In the genomic region with DNA sequence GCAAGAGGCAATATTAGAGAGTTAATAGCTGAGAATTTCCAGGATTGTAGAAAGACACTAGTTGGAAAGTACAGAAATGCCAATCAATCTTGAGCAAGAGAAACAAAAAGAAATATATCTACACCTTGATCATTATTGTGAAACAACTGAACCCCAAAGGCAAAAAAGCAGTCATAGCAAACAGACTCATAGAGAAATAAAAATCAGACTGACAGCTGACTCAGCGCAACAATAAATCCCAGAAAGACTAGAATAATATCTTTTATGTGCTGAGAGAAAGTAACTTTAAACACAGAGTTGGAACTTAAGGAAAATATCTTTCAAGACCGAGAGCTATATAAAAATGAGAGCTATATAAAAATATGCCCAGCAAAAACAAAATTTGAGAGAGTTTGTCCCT, we compare ENCODE assay signal across 29 cellular contexts. TPM values are rescaled to one million over a fixed set of nuclear protein-coding genes. Genes with fewer than 3 reads are reported as not detected.
DNase-seq lines count a peak whose midpoint lies in the region; ATAC-seq, FAIRE-seq and TF ChIP-seq lines count a peak whose summit lies in the region.
"Had no signal": no experiment of that assay in that cellular context is flagged by ENCODE, and none has a peak within 500 bp of the region (broad histone marks: within the 10 kb centered on the region; RNA-seq: fewer than 3 reads in every experiment).

No MANE protein-coding gene starts in this region.

- no peak overlapping the region for H3K27ac Mint-ChIP-seq in endothelial cell (ENCODE audit: unreplicated experiment)
- H3K27ac Mint-ChIP-seq: CD14-positive monocyte; CD4-positive, alpha-beta memory T cell; CD4-positive, CD25-positive, alpha-beta regulatory T cell; CD8-positive, alpha-beta memory T cell had no signal

- H4K5ac ChIP-seq in IMR-90 (ENCODE audit: low read depth, low read length) = no peak overlapping the region

- dilution Hi-C loops in IMR-90 (cut with HindIII; ENCODE audit: low sequenced_read_pairs, unreplicated experiment) = no loop called here

- no peak overlapping the region for H3K23ac ChIP-seq in IMR-90 (ENCODE audit: low read depth, low read length)

- H3K9me3 ChIP-seq in A549 = no peaks in the 10 kb centered on the region; the same call in 2 of the 3 replicates
- H3K9me3 ChIP-seq in IMR-90 (ENCODE audit: control insufficient read depth, insufficient read depth, low read length) = no peaks in the 10 kb centered on the region
- H3K9me3 ChIP-seq: BE2C had no signal

- no peaks in the 10 kb centered on the region for H3K36me3 ChIP-seq in IMR-90 (ENCODE audit: control insufficient read depth, insufficient read depth, low read length)
- H3K36me3 ChIP-seq: BLaER1 had no signal

- H3K4ac ChIP-seq in IMR-90 (ENCODE audit: low read depth, low read length) = no peak overlapping the region

- no peak overlapping the region for H4K91ac ChIP-seq in IMR-90 (ENCODE audit: insufficient read depth, low read depth, low read length)

- H2BK20ac ChIP-seq in IMR-90 (ENCODE audit: low read depth, low read length) = no peak overlapping the region

- TF ChIP-seq RAD21 in A549 (conservative IDR thresholded peaks at IDR 0.05 in 1 of 2, IDR thresholded peaks at IDR 0.05 in 1 of 2) (no peak), IMR-90 (IDR thresholded peaks at IDR 0.05; ENCODE audit: low read length) (no peak)

- H3K27me3 ChIP-seq in IMR-90 (ENCODE audit: control insufficient read depth, insufficient read depth, low read length) = no peaks in the 10 kb centered on the region
- H3K27me3 ChIP-seq: BE2C, BLaER1 had no signal

- H3K56ac ChIP-seq in IMR-90 (ENCODE audit: extremely low read depth, insufficient read depth, low read length) = no peak overlapping the region

- peaks cover 2% of the 10 kb centered on the region for H3K27me3 Mint-ChIP-seq in endothelial cell (ENCODE audit: unreplicated experiment)

- no peaks in the 10 kb centered on the region for H3K4me1 Mint-ChIP-seq in endothelial cell (ENCODE audit: unreplicated experiment)
- H3K4me1 Mint-ChIP-seq: CD14-positive monocyte; CD4-positive, alpha-beta memory T cell; CD4-positive, CD25-positive, alpha-beta regulatory T cell; CD8-positive, alpha-beta memory T cell had no signal

- in situ Hi-C loops in IMR-90 (cut with MboI; ENCODE audit: low sequenced_read_pairs) = no loop called here

- H3K4me1 ChIP-seq in A549 (no peaks in the 10 kb centered on the region), IMR-90 (ENCODE audit: control insufficient read depth, insufficient read depth, low read length) (no peaks in the 10 kb centered on the region)
- H3K4me1 ChIP-seq: BE2C, BLaER1 had no signal

- H3K27ac ChIP-seq in A549 (no peak overlapping the region), IMR-90 (ENCODE audit: insufficient read depth, low read length) (no peak overlapping the region)
- H3K27ac ChIP-seq: BLaER1 had no signal

- no peak overlapping the region for H4K8ac ChIP-seq in IMR-90 (ENCODE audit: low read depth in 2 of 2, low read length in 2 of 2)

- H2AK9ac ChIP-seq in IMR-90 (replicated peaks; ENCODE audit: low read depth, low read length, poor library complexity) = no peak overlapping the region

- H3K9me3 Mint-ChIP-seq in endothelial cell (ENCODE audit: unreplicated experiment) = no peaks in the 10 kb centered on the region

- CTCF ChIA-PET in A549 (lab: Yijun Ruan, JAX) (interaction anchor here (0.8 to 3.7 kb wide), 4 partner anchors 135 to 706 kb away, joined by 3 to 12 read pairs (median 7); no protein-coding TSS in a partner anchor), IMR-90 (lab: Yijun Ruan, JAX) (no interaction called here)

- peaks cover 74% of the 10 kb centered on the region for H3K36me3 Mint-ChIP-seq in endothelial cell (ENCODE audit: low read depth, unreplicated experiment)
- H3K36me3 Mint-ChIP-seq: CD14-positive monocyte; CD4-positive, alpha-beta memory T cell; CD4-positive, CD25-positive, alpha-beta regulatory T cell had no signal

- peak overlapping the region; percentile 71 for H3K4me3 Mint-ChIP-seq in endothelial cell (ENCODE audit: unreplicated experiment)
- H3K4me3 Mint-ChIP-seq: CD14-positive monocyte; CD4-positive, alpha-beta memory T cell; CD4-positive, CD25-positive, alpha-beta regulatory T cell; CD8-positive, alpha-beta memory T cell had no signal

- no peak for DNase-seq in A549 (ENCODE audit: low read depth in 1 of 2, low spot score in 1 of 2)
- no peak for DNase-seq in IMR-90
- DNase-seq in endothelial cell (ENCODE audit: low spot score) = no peak
- no peak for DNase-seq in cerebellar cortex (ENCODE audit: low spot score)
- DNase-seq in SHP77 treated with DMSO at 0.1 percent for 48 hours (lab: John Stamatoyannopoulos, UW) = no peak
- DNase-seq in activated T-cell treated with anti-CD3 and anti-CD28 coated beads, Interleukin-2, amount 50 U/mL, for 1 hour = no peak
- DNase-seq: ACHN; BE2C; C1 segment of cervical spinal cord; CD4-positive, alpha-beta memory T cell; CD4-positive, CD25-positive, alpha-beta regulatory T cell; CD8-positive, alpha-beta memory T cell; COR-L47; DMS 273 treated with DMSO at 0.1 percent for 48 hours; DMS153; DMS53; DMS79; DND-41; EL; GDM1 had no signal

- POLR2A ChIA-PET in A549 (lab: Yijun Ruan, JAX) (no interaction called here), IMR-90 (lab: Charles Lee; ENCODE audit: unreplicated experiment) (interaction anchor here (0.5 kb wide), 1 partner anchor 88 kb away, joined by 3 read pairs; no protein-coding TSS in a partner anchor)

- H3K4me2 ChIP-seq in A549 (no peak overlapping the region), IMR-90 (ENCODE audit: low read depth, low read length) (no peak overlapping the region)
- H3K4me2 ChIP-seq: BLaER1 had no signal

- no peak for TF ChIP-seq EP300 in A549 (IDR thresholded peaks at IDR 0.05)

- no peak for ATAC-seq in A549
- no peak for ATAC-seq in IMR-90 (ENCODE audit: low read depth)
- ATAC-seq in GM18511 (IDR thresholded peaks at IDR 0.05; ENCODE audit: unreplicated experiment) = no peak
- ATAC-seq: GM12878 had no signal

- no peaks in the 10 kb centered on the region for H3K79me1 ChIP-seq in IMR-90 (ENCODE audit: low read depth in 1 of 2, low read length in 2 of 2)

- no peak overlapping the region for H2BK5ac ChIP-seq in IMR-90 (ENCODE audit: low read depth, low read length, poor library complexity, severe bottlenecking)

- intact Hi-C loops in IMR-90 (cut with micrococcal nuclease) = no loop called here

- H3K4me3 ChIP-seq in A549 = no peak overlapping the region
- no peak overlapping the region for H3K4me3 ChIP-seq in IMR-90 (ENCODE audit: insufficient read depth, low read depth, low read length)
- H3K4me3 ChIP-seq: BLaER1, GM12878 had no signal

- BruUV-seq in IMR-90 (replicated peaks; lab: Mats Ljungman, UMichigan) = no TSS peak

- TF ChIP-seq CTCF in A549 (IDR thresholded peaks at IDR 0.05) = no peak
- no peak for TF ChIP-seq CTCF in IMR-90 (conservative IDR thresholded peaks at IDR 0.05; ENCODE audit: low read depth, low read length)
- TF ChIP-seq CTCF in endothelial cell (IDR thresholded peaks at IDR 0.05; ENCODE audit: unreplicated experiment) = no peak

- no peak for FAIRE-seq in A549 (lab: Jason Lieb, UNC)
- FAIRE-seq: GM12878, GM12892, GM18507, GM19239 had no signal

- H2BK15ac ChIP-seq in IMR-90 (ENCODE audit: low read depth, low read length) = no peak overlapping the region

- no peak overlapping the region for H3K9ac ChIP-seq in IMR-90 (ENCODE audit: low read depth, low read length)
- H3K9ac ChIP-seq: BLaER1 had no signal

- H3K14ac ChIP-seq in IMR-90 (replicated peaks; ENCODE audit: low read depth, low read length) = no peak overlapping the region

- H2AK5ac ChIP-seq in IMR-90 (ENCODE audit: low read depth, low read length) = no peak overlapping the region

- H3K18ac ChIP-seq in IMR-90 (ENCODE audit: low read depth, low read length) = no peak overlapping the region

- H2AFZ ChIP-seq in IMR-90 (replicated peaks; ENCODE audit: low read length, poor library complexity) = no peak overlapping the region

- H4K20me1 ChIP-seq in IMR-90 (ENCODE audit: insufficient read depth, low read length) = no peaks in the 10 kb centered on the region
- H4K20me1 ChIP-seq: BLaER1 had no signal

- no peaks in the 10 kb centered on the region for H3K9me1 ChIP-seq in IMR-90 (ENCODE audit: insufficient read depth, low read length)

- H2BK120ac ChIP-seq in IMR-90 (ENCODE audit: low read depth, low read length) = no peak overlapping the region

- 39% methylated on average over 2 of the region's 2 CpGs for WGBS in A549 (ENCODE audit: missing lambda C conversion rate)
- WGBS in IMR-90 (ENCODE audit: extremely low coverage in 2 of 2, insufficient read length in 1 of 2), 2 experiments = no CpG with 5 or more reads among the region's 2 CpGs

- TF ChIP-seq POLR2A in A549 (IDR thresholded peaks at IDR 0.05; ENCODE audit: low read length) = no peak
- no peak for TF ChIP-seq POLR2A in IMR-90 (IDR thresholded peaks at IDR 0.05; ENCODE audit: low read depth, low read length)

TF ChIP-seq in A549, 52 proteins besides CTCF, POLR2A, EP300 and RAD21:
- peak; percentile 33 for TF ChIP-seq MAFK (IDR thresholded peaks at IDR 0.05; ENCODE audit: partially characterized antibody)
- no peak for TF ChIP-seq FOSL2 (IDR thresholded peaks at IDR 0.05)
- TF ChIP-seq FOSL2 (CRISPR knock-in tag; IDR thresholded peaks at IDR 0.05) = no peak

TF ChIP-seq in IMR-90, 13 proteins besides CTCF, POLR2A, EP300 and RAD21:
- peak; percentile 24; the same call in 1 of the 2 replicates for TF ChIP-seq MAFK (IDR thresholded peaks at IDR 0.05; ENCODE audit: low read depth, low read length)
- no peak for TF ChIP-seq MXI1 (IDR thresholded peaks at IDR 0.05; ENCODE audit: borderline replicate concordance, low read depth, low read length)

RNA-seq across cellular contexts. Expression of a gene that starts 52.9 kb away (rescaled TPM):
- polyA plus RNA-seq in A549 (2011; rRNA removed) (0.34 and 0.45 TPM in 2 replicates), A549 (2017; fragmentation: RNase III; extraction: RNeasy Plus Mini Kit Qiagen cat#74134 plus additional on column Dnase treatment) (0.16 to 0.57 TPM (median 0.26 TPM) in 3 replicates), IMR-90 (2012; rRNA removed) (3.7 and 4.1 TPM in 2 replicates)
- 0.05 and 0.06 TPM in 2 replicates for polyA plus RNA-seq in A549 (2012; cell fraction: cytosol; rRNA removed)
- 0.01 and 0.02 TPM in 2 replicates for polyA plus RNA-seq in A549 (2012; cell fraction: nucleus; rRNA removed)
- 0.49 and 0.70 TPM in 2 replicates for polyA minus RNA-seq in A549 (2011; rRNA and poly(A)+ RNA removed)
- total RNA-seq in IMR-90 (2012; rRNA removed) (5.3 and 6.5 TPM in 2 replicates), endothelial cell (ENCODE audit: unreplicated experiment) (162 TPM)
- 1.3 TPM in 2 replicates for polyA plus RNA-seq in IMR-90 (2012; cell fraction: cytosol; rRNA removed)
- polyA plus RNA-seq in IMR-90 (2012; cell fraction: nucleus; rRNA removed; ENCODE audit: low replicate concordance) = 2.0 and 6.4 TPM in 2 replicates
- total RNA-seq: A673; CD4-positive, alpha-beta memory T cell; CD4-positive, CD25-positive, alpha-beta regulatory T cell; CD8-positive, alpha-beta memory T cell; G401 had no signal
- polyA plus RNA-seq: CD14-positive monocyte; CD4-positive, alpha-beta memory T cell; CD4-positive, CD25-positive, alpha-beta regulatory T cell; CD8-positive, alpha-beta memory T cell had no signal

Comparison
In these comparisons a context has a peak if more than half of its experiments do, and no peak if none do; other contexts are left out.
1. RNA of a gene that starts 52.9 kb away (total RNA-seq): 162 TPM in endothelial cell (single experiment); 5.3 to 6.5 TPM in IMR-90; every median in the first group is over 10 times any median in the second.